Comparison of ENCODE assay signal across 1 cellular context in genomic region chr1:153521808-153522207, GRCh38.
A peak's percentile ranks its signal among the peaks of the same experiment; 100 is the strongest.
TF ChIP-seq lines count a peak whose summit lies in the region.

No MANE protein-coding gene starts in this region.

TF ChIP-seq in K562, 482 proteins besides CTCF, POLR2A, EP300 and RAD21:
- peak; percentile 63 for TF ChIP-seq ZBTB33 (CRISPR knock-in tag; IDR thresholded peaks at IDR 0.05)
TF ChIP-seq in K562: peak in this region for 1; not testable (repeated sequence) for 481.
